ENCODE assay signal across 20 cellular contexts in genomic region chr10:117457932-117458331, GRCh38.
DNase-seq lines count a peak whose midpoint lies in the region; TF ChIP-seq lines count a peak whose summit lies in the region.
"Had no signal": no experiment of that assay in that cellular context is flagged by ENCODE, and none has a peak within 500 bp of the region (broad histone marks: within the 10 kb centered on the region; RNA-seq: fewer than 3 reads in every experiment).

No MANE protein-coding gene starts in this region.

- no peak overlapping the region; a peak in 1 of 22 replicates for H3K27ac ChIP-seq in BLaER1 treated with 17β-estradiol and CSF1 and Interleukin-3, amounts not matched to agents 10 nM and 100 nM
- H3K27ac ChIP-seq in RWPE1: peak overlapping the region; percentile 29; the same call in 1 of the 2 replicates
- peak overlapping the region; percentile 64 for H3K27ac ChIP-seq in suprapubic skin
- H3K27ac ChIP-seq: KMS-11, SJCRH30 had no signal

- H3K4me3 ChIP-seq in BLaER1 treated with 17β-estradiol and CSF1 and Interleukin-3, amounts not matched to agents 10 nM and 100 nM: no peak overlapping the region
- H3K4me3 ChIP-seq in suprapubic skin: no peak overlapping the region
- H3K4me3 ChIP-seq: SJCRH30 had no signal

- CTCF ChIA-PET in RWPE1 (lab: Yijun Ruan, JAX): interaction anchor here (0.7 to 2.6 kb wide), 3 partner anchors 15 to 232 kb away, joined by 3 to 10 read pairs (median 4); no protein-coding TSS in a partner anchor

- no peaks in the 10 kb centered on the region for H3K27me3 ChIP-seq in BLaER1 treated with 17β-estradiol and CSF1 and Interleukin-3, amounts not matched to agents 10 nM and 100 nM
- no peaks in the 10 kb centered on the region for H3K27me3 ChIP-seq in suprapubic skin

- WGBS in suprapubic skin: 27% methylated on average over 8 of the region's 8 CpGs

- no peaks in the 10 kb centered on the region for H4K20me1 ChIP-seq in BLaER1 treated with 17β-estradiol and CSF1 and Interleukin-3, amounts not matched to agents 10 nM and 100 nM

- POLR2A ChIA-PET in RWPE1 (lab: Yijun Ruan, JAX; ENCODE audit: low non-redundant PET): no interaction called here

- no peak for TF ChIP-seq POLR2A in suprapubic skin (IDR thresholded peaks at IDR 0.05)

- no peak for TF ChIP-seq CTCF in RWPE1 (conservative IDR thresholded peaks at IDR 0.05; ENCODE audit: low read depth)
- no peak for TF ChIP-seq CTCF in suprapubic skin (IDR thresholded peaks at IDR 0.05)

- peak overlapping the region in 8 of 11 experiments; percentile 46 to 99 (median 78); a peak in 15 of 22 replicates for H3K4me2 ChIP-seq in BLaER1 treated with 17β-estradiol and CSF1 and Interleukin-3, amounts not matched to agents 10 nM and 100 nM
- H3K4me2 ChIP-seq: KMS-11 had no signal

- peaks cover 9 to 16% (median 10%) of the 10 kb centered on the region in 11 experiments for H3K9me3 ChIP-seq in BLaER1 treated with 17β-estradiol and CSF1 and Interleukin-3, amounts not matched to agents 10 nM and 100 nM (replicated peaks in 1 of 11)
- peaks cover 4% of the 10 kb centered on the region for H3K9me3 ChIP-seq in suprapubic skin
- H3K9me3 ChIP-seq: SJCRH30 had no signal

- no peak overlapping the region for H3K9ac ChIP-seq in BLaER1 treated with 17β-estradiol and CSF1 and Interleukin-3, amounts not matched to agents 10 nM and 100 nM
- H3K9ac ChIP-seq: KMS-11 had no signal

- no peak for DNase-seq in RWPE1 (ENCODE audit: low spot score)
- DNase-seq in islet precursor cell: peak; percentile 61
- no peak for DNase-seq in suprapubic skin (ENCODE audit: low spot score in 2 of 2)
- no peak for DNase-seq in NK-92 treated with Interleukin-12 subunit alpha and Interleukin-12 subunit beta, amount 100 ng/mL, for 24 hours (lab: John Stamatoyannopoulos, UW)
- DNase-seq in activated CD4-positive, alpha-beta T cell treated with anti-CD3 and anti-CD28 coated beads, Interleukin-2, amount 50 U/mL, for 1 hour: no peak
- no peak for DNase-seq in stimulated activated CD4-positive, alpha-beta T cell treated with anti-CD3 and anti-CD28 coated beads, Interleukin-1b, Interleukin-23, amount 100 ng/mL, for 48 hours
- DNase-seq in NCI-H2171 (lab: John Stamatoyannopoulos, UW): no peak
- DNase-seq: 8988T; ACHN; CD4-positive, alpha-beta T cell; GOT3; HCEC 1CT; NCI-H1048; NCI-H1694; NCI-H2029 treated with DMSO at 0.1 percent for 48 hours; NCI-H2227 treated with DMSO at 0.1 percent for 48 hours; NCI-H526 treated with DMSO at 0.1 percent for 48 hours; SJCRH30 had no signal

- no peaks in the 10 kb centered on the region for H3K36me3 ChIP-seq in BLaER1 treated with 17β-estradiol and CSF1 and Interleukin-3, amounts not matched to agents 10 nM and 100 nM
- H3K36me3 ChIP-seq in suprapubic skin: no peaks in the 10 kb centered on the region
- H3K36me3 ChIP-seq: SJCRH30 had no signal

- H3K4me1 ChIP-seq in BLaER1 treated with 17β-estradiol and CSF1 and Interleukin-3, amounts not matched to agents 10 nM and 100 nM: peaks cover 0 to 54% (median 45%) of the 10 kb centered on the region in 10 experiments; a peak in 16 of 20 replicates
- peaks cover 44% of the 10 kb centered on the region for H3K4me1 ChIP-seq in suprapubic skin
- H3K4me1 ChIP-seq: SJCRH30 had no signal

- TF ChIP-seq EP300 in suprapubic skin (IDR thresholded peaks at IDR 0.05): no peak

Comparison
In these comparisons a context has a peak if more than half of its experiments do, and no peak if none do; other contexts are left out.
1. H3K27ac ChIP-seq: peak in RWPE1 (single experiment) and suprapubic skin (single experiment); none in BLaER1 treated with 17β-estradiol and CSF1 and Interleukin-3, amounts not matched to agents 10 nM and 100 nM (0 of 11).